26 cellular contexts compared by ENCODE assay signal in genomic region chr3:117528688-117529087, GRCh38.
"Had no signal": no experiment of that assay in that cellular context is flagged by ENCODE, and none has a peak within 500 bp of the region (broad histone marks: within the 10 kb centered on the region; RNA-seq: fewer than 3 reads in every experiment).

No MANE protein-coding gene starts in this region.

- FAIRE-seq: colon, endothelial cell of umbilical vein, islet of Langerhans, keratinocyte had no signal

- H3K27ac ChIP-seq: coronary artery, dorsolateral prefrontal cortex, epithelial cell of prostate, esophagus squamous epithelium, gastrocnemius medialis, heart right ventricle, left lung, lower lobe of right lung had no signal

- ATAC-seq: esophagus mucosa; gastrocnemius medialis; heart right ventricle; left cardiac atrium; left lung; left ventricle myocardium superior; lower lobe of right lung; mucosa of descending colon; naive thymus-derived CD4-positive, alpha-beta T cell had no signal

- H3K27me3 ChIP-seq: dorsolateral prefrontal cortex, esophagus squamous epithelium, gastrocnemius medialis, left lung had no signal

- H3K36me3 ChIP-seq: esophagus squamous epithelium, gastrocnemius medialis, heart right ventricle, left lung, lower lobe of right lung had no signal

- DNase-seq: dermis blood vessel endothelial cell; dorsolateral prefrontal cortex; effector CD4-positive, alpha-beta T cell; effector memory CD4-positive, alpha-beta T cell; erythroblast; esophagus squamous epithelium; foreskin melanocyte; gastrocnemius medialis; glutamatergic neuron; head of caudate nucleus; heart right ventricle; hippocampal formation; left cardiac atrium; left lung; left ventricle myocardium superior; lower lobe of right lung; mesenchymal stem cell; mucosa of descending colon; naive thymus-derived CD4-positive, alpha-beta T cell had no signal

- H3K4me1 ChIP-seq: esophagus squamous epithelium, gastrocnemius medialis, heart right ventricle, left lung had no signal

- H3K4me3 ChIP-seq: coronary artery, dorsolateral prefrontal cortex, esophagus squamous epithelium, gastrocnemius medialis, heart right ventricle, left lung, lower lobe of right lung, mucosa of descending colon had no signal
